Comparison of ENCODE assay signal across 1 cellular context in the genomic region with DNA sequence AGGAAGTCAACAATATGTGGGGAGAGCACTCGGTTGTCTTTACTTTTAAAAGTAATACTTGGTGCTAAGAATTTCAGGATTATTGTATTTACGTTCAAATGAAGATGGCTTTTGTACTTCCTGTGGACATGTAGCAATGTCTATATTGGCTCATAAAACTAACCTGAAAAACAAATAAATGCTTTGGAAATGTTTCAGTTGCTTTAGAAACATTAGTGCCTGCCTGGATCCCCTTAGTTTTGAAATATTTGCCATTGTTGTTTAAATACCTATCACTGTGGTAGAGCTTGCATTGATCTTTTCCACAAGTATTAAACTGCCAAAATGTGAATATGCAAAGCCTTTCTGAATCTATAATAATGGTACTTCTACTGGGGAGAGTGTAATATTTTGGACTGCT.
TF ChIP-seq lines count a peak whose summit lies in the region.

No MANE protein-coding gene starts in this region.

TF ChIP-seq in HEK293, 187 proteins besides CTCF, POLR2A, EP300 and RAD21 (continued from another document):
- TF ChIP-seq, protein P1, sequence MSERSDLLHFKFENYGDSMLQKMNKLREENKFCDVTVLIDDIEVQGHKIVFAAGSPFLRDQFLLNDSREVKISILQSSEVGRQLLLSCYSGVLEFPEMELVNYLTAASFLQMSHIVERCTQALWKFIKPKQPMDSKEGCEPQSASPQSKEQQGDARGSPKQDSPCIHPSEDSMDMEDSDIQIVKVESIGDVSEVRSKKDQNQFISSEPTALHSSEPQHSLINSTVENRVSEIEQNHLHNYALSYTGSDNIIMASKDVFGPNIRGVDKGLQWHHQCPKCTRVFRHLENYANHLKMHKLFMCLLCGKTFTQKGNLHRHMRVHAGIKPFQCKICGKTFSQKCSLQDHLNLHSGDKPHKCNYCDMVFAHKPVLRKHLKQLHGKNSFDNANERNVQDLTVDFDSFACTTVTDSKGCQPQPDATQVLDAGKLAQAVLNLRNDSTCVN (tag by site-specific recombination; optimal IDR thresholded peaks at IDR 0.05), result no peak
- no peak for TF ChIP-seq MZF1 (tag by site-specific recombination; IDR thresholded peaks at IDR 0.05; ENCODE audit: borderline replicate concordance)
- no peak for TF ChIP-seq ZNF660 (tag by site-specific recombination; IDR thresholded peaks at IDR 0.05)
